Comparison of ENCODE assay signal across 17 cellular contexts in the genomic region with DNA sequence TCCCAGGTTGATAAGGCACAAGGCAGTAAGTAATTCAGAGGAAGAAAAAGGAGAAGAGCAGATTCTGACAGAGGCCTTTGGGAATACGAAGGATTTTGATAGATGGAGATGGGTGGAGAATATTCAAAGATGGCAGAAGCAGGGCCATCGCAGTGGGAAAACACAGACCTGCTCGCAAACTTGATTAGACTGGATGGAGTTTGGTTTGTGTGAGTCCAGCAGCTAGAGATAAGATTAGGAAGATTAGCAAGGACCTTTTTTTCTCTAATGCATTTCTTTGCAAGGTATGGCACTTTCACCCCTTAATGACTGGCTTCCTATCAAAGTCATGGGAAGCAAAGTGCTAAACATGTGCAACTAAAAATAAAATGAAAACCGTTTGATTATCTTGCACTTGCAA.
DNase-seq lines count a peak whose midpoint lies in the region; ATAC-seq and TF ChIP-seq lines count a peak whose summit lies in the region.
"Had no signal": no experiment of that assay in that cellular context is flagged by ENCODE, and none has a peak within 500 bp of the region (broad histone marks: within the 10 kb centered on the region; RNA-seq: fewer than 3 reads in every experiment).

No MANE protein-coding gene starts in this region.

- peak overlapping the region; percentile 7 for H3K4me3 Mint-ChIP-seq in progenitor cell of endocrine pancreas (ENCODE audit: low read depth)
- H3K4me3 Mint-ChIP-seq: B cell; CD14-positive monocyte; CD4-positive, alpha-beta T cell; CD8-positive, alpha-beta memory T cell had no signal

- H3K4me1 Mint-ChIP-seq in progenitor cell of endocrine pancreas (ENCODE audit: low read depth): peaks cover 22% of the 10 kb centered on the region
- H3K4me1 Mint-ChIP-seq: B cell, CD14-positive monocyte had no signal

- ATAC-seq in SK-N-SH treated with all-trans-retinoic acid at 6 μM for 48 hours (no peak), HG03025 (IDR thresholded peaks at IDR 0.05; ENCODE audit: low FRiP score, unreplicated experiment) (no peak)

- DNase-seq in BE2C: peak; percentile 24
- DNase-seq in progenitor cell of endocrine pancreas (ENCODE audit: low spot score, unreplicated experiment): no peak
- DNase-seq in T-helper 9 cell: no peak
- no peak for DNase-seq in activated CD4-positive, alpha-beta T cell treated with anti-CD3 and anti-CD28 coated beads, Interleukin-2, amount 50 U/mL, for 4 hours
- DNase-seq: Calu3; CD4-positive, alpha-beta T cell; CD8-positive, alpha-beta memory T cell; GF-D8; GM23248; H7; HCEC 1CT had no signal

- H3K36me3 Mint-ChIP-seq in progenitor cell of endocrine pancreas (ENCODE audit: insufficient read depth): peaks cover 3% of the 10 kb centered on the region

- POLR2A ChIA-PET in HEK293 (lab: Yijun Ruan, JAX): no interaction called here

- no peaks in the 10 kb centered on the region for H3K27me3 ChIP-seq in BE2C
- H3K27me3 ChIP-seq: BLaER1 treated with 17β-estradiol and CSF1 and Interleukin-3, amounts not matched to agents 10 nM and 100 nM had no signal

- H3K36me3 ChIP-seq in BE2C: no peaks in the 10 kb centered on the region
- H3K36me3 ChIP-seq in HEK293 (ENCODE audit: control insufficient read depth in 2 of 2, insufficient read depth in 1 of 2, low read length in 2 of 2): no peaks in the 10 kb centered on the region

- H3K4me3 ChIP-seq in BE2C (ENCODE audit: low read depth, low read length) (no peak overlapping the region), HEK293 (ENCODE audit: low read depth, low read length) (no peak overlapping the region)
- H3K4me3 ChIP-seq: BLaER1 treated with 17β-estradiol and CSF1 and Interleukin-3, amounts not matched to agents 10 nM and 100 nM; GM23248 had no signal

- H3K9me3 Mint-ChIP-seq in progenitor cell of endocrine pancreas (ENCODE audit: low read depth): no peaks in the 10 kb centered on the region
- H3K9me3 Mint-ChIP-seq: CD14-positive monocyte; CD4-positive, alpha-beta T cell; CD8-positive, alpha-beta memory T cell had no signal

- no peak overlapping the region for H3K27ac Mint-ChIP-seq in progenitor cell of endocrine pancreas
- H3K27ac Mint-ChIP-seq: B cell; CD14-positive monocyte; CD4-positive, alpha-beta T cell had no signal

- TF ChIP-seq CTCF in BE2C (IDR thresholded peaks at IDR 0.05; ENCODE audit: low read depth, low read length) (no peak), HEK293 (tag by site-specific recombination; IDR thresholded peaks at IDR 0.05) (no peak), progenitor cell of endocrine pancreas (IDR thresholded peaks at IDR 0.05; ENCODE audit: unreplicated experiment) (no peak)

- CTCF ChIA-PET in HEK293 (lab: Yijun Ruan, JAX): interaction anchor here (0.7 to 1.0 kb wide), 2 partner anchors 8 to 349 kb away, joined by 3 to 6 read pairs; no protein-coding TSS in a partner anchor

- H3K4me1 ChIP-seq in BE2C (peaks cover 7% of the 10 kb centered on the region; the same call in 1 of the 2 replicates), HEK293 (ENCODE audit: control insufficient read depth, insufficient read depth, low read length) (0 out of 2 replicates have a peak, but pooled peaks cover 2% of the 10 kb centered on the region)

- peaks cover 10% of the 10 kb centered on the region for H3K27me3 Mint-ChIP-seq in progenitor cell of endocrine pancreas
- H3K27me3 Mint-ChIP-seq: B cell; CD4-positive, alpha-beta T cell; CD8-positive, alpha-beta memory T cell had no signal

- H3K9me3 ChIP-seq in BE2C: no peaks in the 10 kb centered on the region
- H3K9me3 ChIP-seq in HEK293 (ENCODE audit: control insufficient read depth, insufficient read depth, low read depth, low read length): no peaks in the 10 kb centered on the region

- no peak overlapping the region for H3K27ac ChIP-seq in HEK293 (ENCODE audit: extremely low read depth, low read depth, low read length)
- H3K27ac ChIP-seq: BLaER1 treated with 17β-estradiol and CSF1 and Interleukin-3, amounts not matched to agents 10 nM and 100 nM; GM23248 had no signal

TF ChIP-seq in HEK293, 187 proteins besides CTCF, POLR2A, EP300 and RAD21:
- no peak for TF ChIP-seq ZNF394 (tag by site-specific recombination; IDR thresholded peaks at IDR 0.05; ENCODE audit: borderline replicate concordance)
- no peak for TF ChIP-seq ZBTB1 (tag by site-specific recombination; IDR thresholded peaks at IDR 0.05)
- TF ChIP-seq FEZF1 (tag by site-specific recombination; IDR thresholded peaks at IDR 0.05): peak; percentile 40; the same call in 1 of the 2 replicates

TF ChIP-seq in SK-N-SH treated with all-trans-retinoic acid at 6 μM for 48 hours, 23 proteins besides CTCF, POLR2A, EP300 and RAD21 (continues in another document):
- TF ChIP-seq TCF4 (CRISPR knock-in tag; IDR thresholded peaks at IDR 0.05; ENCODE audit: borderline replicate concordance): peak; percentile 63; the same call in 1 of the 2 replicates
- no peak for TF ChIP-seq ESRRG (CRISPR knock-in tag; IDR thresholded peaks at IDR 0.05)
- TF ChIP-seq, protein P1, sequence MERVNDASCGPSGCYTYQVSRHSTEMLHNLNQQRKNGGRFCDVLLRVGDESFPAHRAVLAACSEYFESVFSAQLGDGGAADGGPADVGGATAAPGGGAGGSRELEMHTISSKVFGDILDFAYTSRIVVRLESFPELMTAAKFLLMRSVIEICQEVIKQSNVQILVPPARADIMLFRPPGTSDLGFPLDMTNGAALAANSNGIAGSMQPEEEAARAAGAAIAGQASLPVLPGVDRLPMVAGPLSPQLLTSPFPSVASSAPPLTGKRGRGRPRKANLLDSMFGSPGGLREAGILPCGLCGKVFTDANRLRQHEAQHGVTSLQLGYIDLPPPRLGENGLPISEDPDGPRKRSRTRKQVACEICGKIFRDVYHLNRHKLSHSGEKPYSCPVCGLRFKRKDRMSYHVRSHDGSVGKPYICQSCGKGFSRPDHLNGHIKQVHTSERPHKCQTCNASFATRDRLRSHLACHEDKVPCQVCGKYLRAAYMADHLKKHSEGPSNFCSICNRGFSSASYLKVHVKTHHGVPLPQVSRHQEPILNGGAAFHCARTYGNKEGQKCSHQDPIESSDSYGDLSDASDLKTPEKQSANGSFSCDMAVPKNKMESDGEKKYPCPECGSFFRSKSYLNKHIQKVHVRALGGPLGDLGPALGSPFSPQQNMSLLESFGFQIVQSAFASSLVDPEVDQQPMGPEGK (CRISPR knock-in tag; IDR thresholded peaks at IDR 0.05; ENCODE audit: borderline replicate concordance): no peak
- TF ChIP-seq ZC3H10 (CRISPR knock-in tag; IDR thresholded peaks at IDR 0.05): no peak
- no peak for TF ChIP-seq ZNF565 (CRISPR knock-in tag; conservative IDR thresholded peaks at IDR 0.05; ENCODE audit: low read depth)
- TF ChIP-seq ISL1 (CRISPR knock-in tag; IDR thresholded peaks at IDR 0.05): no peak
- no peak for TF ChIP-seq ZFP30 (CRISPR knock-in tag; IDR thresholded peaks at IDR 0.05)
- TF ChIP-seq, protein P2, sequence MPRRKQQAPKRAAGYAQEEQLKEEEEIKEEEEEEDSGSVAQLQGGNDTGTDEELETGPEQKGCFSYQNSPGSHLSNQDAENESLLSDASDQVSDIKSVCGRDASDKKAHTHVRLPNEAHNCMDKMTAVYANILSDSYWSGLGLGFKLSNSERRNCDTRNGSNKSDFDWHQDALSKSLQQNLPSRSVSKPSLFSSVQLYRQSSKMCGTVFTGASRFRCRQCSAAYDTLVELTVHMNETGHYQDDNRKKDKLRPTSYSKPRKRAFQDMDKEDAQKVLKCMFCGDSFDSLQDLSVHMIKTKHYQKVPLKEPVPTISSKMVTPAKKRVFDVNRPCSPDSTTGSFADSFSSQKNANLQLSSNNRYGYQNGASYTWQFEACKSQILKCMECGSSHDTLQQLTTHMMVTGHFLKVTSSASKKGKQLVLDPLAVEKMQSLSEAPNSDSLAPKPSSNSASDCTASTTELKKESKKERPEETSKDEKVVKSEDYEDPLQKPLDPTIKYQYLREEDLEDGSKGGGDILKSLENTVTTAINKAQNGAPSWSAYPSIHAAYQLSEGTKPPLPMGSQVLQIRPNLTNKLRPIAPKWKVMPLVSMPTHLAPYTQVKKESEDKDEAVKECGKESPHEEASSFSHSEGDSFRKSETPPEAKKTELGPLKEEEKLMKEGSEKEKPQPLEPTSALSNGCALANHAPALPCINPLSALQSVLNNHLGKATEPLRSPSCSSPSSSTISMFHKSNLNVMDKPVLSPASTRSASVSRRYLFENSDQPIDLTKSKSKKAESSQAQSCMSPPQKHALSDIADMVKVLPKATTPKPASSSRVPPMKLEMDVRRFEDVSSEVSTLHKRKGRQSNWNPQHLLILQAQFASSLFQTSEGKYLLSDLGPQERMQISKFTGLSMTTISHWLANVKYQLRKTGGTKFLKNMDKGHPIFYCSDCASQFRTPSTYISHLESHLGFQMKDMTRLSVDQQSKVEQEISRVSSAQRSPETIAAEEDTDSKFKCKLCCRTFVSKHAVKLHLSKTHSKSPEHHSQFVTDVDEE (CRISPR knock-in tag; IDR thresholded peaks at IDR 0.05): 0 out of 2 replicates have a peak, but pooled peaks have one; percentile 41
- no peak for TF ChIP-seq RARB (CRISPR knock-in tag; IDR thresholded peaks at IDR 0.05)
- no peak for TF ChIP-seq SNAI2 (CRISPR knock-in tag; IDR thresholded peaks at IDR 0.05)
- TF ChIP-seq, protein P3, sequence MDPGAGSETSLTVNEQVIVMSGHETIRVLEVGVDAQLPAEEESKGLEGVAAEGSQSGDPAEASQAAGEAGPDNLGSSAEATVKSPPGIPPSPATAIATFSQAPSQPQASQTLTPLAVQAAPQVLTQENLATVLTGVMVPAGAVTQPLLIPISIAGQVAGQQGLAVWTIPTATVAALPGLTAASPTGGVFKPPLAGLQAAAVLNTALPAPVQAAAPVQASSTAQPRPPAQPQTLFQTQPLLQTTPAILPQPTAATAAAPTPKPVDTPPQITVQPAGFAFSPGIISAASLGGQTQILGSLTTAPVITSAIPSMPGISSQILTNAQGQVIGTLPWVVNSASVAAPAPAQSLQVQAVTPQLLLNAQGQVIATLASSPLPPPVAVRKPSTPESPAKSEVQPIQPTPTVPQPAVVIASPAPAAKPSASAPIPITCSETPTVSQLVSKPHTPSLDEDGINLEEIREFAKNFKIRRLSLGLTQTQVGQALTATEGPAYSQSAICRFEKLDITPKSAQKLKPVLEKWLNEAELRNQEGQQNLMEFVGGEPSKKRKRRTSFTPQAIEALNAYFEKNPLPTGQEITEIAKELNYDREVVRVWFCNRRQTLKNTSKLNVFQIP (CRISPR knock-in tag; IDR thresholded peaks at IDR 0.05; ENCODE audit: borderline replicate concordance, low read depth): no peak
